Comparison of ENCODE assay signal across 1 cellular context in genomic region chr19:55809381-55810058, GRCh38.
TF ChIP-seq lines count a peak whose summit lies in the region.

No MANE protein-coding gene starts in this region.

TF ChIP-seq in K562, 482 proteins besides CTCF, POLR2A, EP300 and RAD21 (continued from another document):
- TF ChIP-seq CUX1 (CRISPR knock-in tag; IDR thresholded peaks at IDR 0.05) = no peak
- 0 out of 2 replicates have a peak, but pooled peaks have one; percentile 39 for TF ChIP-seq MXI1 (IDR thresholded peaks at IDR 0.05; ENCODE audit: low read depth, low read length)
- TF ChIP-seq TSHZ1 (CRISPR knock-in tag; IDR thresholded peaks at IDR 0.05) = no peak
- TF ChIP-seq, protein P1, sequence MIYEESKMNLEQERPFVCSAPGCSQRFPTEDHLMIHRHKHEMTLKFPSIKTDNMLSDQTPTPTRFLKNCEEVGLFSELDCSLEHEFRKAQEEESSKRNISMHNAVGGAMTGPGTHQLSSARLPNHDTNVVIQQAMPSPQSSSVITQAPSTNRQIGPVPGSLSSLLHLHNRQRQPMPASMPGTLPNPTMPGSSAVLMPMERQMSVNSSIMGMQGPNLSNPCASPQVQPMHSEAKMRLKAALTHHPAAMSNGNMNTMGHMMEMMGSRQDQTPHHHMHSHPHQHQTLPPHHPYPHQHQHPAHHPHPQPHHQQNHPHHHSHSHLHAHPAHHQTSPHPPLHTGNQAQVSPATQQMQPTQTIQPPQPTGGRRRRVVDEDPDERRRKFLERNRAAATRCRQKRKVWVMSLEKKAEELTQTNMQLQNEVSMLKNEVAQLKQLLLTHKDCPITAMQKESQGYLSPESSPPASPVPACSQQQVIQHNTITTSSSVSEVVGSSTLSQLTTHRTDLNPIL (CRISPR knock-in tag; IDR thresholded peaks at IDR 0.05) = no peak
- no peak for TF ChIP-seq CSDE1 (IDR thresholded peaks at IDR 0.05)
- TF ChIP-seq, protein P2, sequence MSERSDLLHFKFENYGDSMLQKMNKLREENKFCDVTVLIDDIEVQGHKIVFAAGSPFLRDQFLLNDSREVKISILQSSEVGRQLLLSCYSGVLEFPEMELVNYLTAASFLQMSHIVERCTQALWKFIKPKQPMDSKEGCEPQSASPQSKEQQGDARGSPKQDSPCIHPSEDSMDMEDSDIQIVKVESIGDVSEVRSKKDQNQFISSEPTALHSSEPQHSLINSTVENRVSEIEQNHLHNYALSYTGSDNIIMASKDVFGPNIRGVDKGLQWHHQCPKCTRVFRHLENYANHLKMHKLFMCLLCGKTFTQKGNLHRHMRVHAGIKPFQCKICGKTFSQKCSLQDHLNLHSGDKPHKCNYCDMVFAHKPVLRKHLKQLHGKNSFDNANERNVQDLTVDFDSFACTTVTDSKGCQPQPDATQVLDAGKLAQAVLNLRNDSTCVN (CRISPR knock-in tag; IDR thresholded peaks at IDR 0.05) = no peak
- TF ChIP-seq NFXL1 (CRISPR knock-in tag; IDR thresholded peaks at IDR 0.05) = no peak
- no peak for TF ChIP-seq ZBTB12 (CRISPR knock-in tag; IDR thresholded peaks at IDR 0.05)
- no peak for TF ChIP-seq ZC3H4 (CRISPR knock-in tag; IDR thresholded peaks at IDR 0.05; ENCODE audit: borderline replicate concordance)
- no peak for TF ChIP-seq CEBPB (tag; IDR thresholded peaks at IDR 0.05)
- no peak for TF ChIP-seq POLR2H (tag; IDR thresholded peaks at IDR 0.05; ENCODE audit: low read depth)
- no peak for TF ChIP-seq FIP1L1 (IDR thresholded peaks at IDR 0.05; ENCODE audit: low read depth, low read length, poor library complexity, severe bottlenecking)
- TF ChIP-seq ZBTB7A (IDR thresholded peaks at IDR 0.05; ENCODE audit: borderline replicate concordance, control insufficient read depth, low read depth, low read length) = no peak
- no peak for TF ChIP-seq LCOR (CRISPR knock-in tag; IDR thresholded peaks at IDR 0.05)
- no peak for TF ChIP-seq HNRNPUL1 (IDR thresholded peaks at IDR 0.05; ENCODE audit: low read length)
- peak; percentile 42; the same call in 1 of the 2 replicates for TF ChIP-seq STAG1 (CRISPR knock-in tag; IDR thresholded peaks at IDR 0.05; ENCODE audit: borderline replicate concordance)
- no peak for TF ChIP-seq STAT6 (CRISPR knock-in tag; IDR thresholded peaks at IDR 0.05)
- no peak for TF ChIP-seq ZFX (CRISPR knock-in tag; IDR thresholded peaks at IDR 0.05)
- TF ChIP-seq, protein P3, sequence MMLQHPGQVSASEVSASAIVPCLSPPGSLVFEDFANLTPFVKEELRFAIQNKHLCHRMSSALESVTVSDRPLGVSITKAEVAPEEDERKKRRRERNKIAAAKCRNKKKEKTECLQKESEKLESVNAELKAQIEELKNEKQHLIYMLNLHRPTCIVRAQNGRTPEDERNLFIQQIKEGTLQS (IDR thresholded peaks at IDR 0.05) = no peak
- TF ChIP-seq, protein P3 (CRISPR knock-in tag; conservative IDR thresholded peaks at IDR 0.05) = no peak
